Comparison of ENCODE assay signal across 1 cellular context in genomic region chr11:73258104-73258684, GRCh38.
TF ChIP-seq lines count a peak whose summit lies in the region.

No MANE protein-coding gene starts in this region.

TF ChIP-seq in A549, 52 proteins besides CTCF, POLR2A, EP300 and RAD21:
- TF ChIP-seq, protein P1, sequence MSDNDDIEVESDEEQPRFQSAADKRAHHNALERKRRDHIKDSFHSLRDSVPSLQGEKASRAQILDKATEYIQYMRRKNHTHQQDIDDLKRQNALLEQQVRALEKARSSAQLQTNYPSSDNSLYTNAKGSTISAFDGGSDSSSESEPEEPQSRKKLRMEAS (IDR thresholded peaks at IDR 0.05) = no peak
- TF ChIP-seq CBX2 (IDR thresholded peaks at IDR 0.05; ENCODE audit: borderline replicate concordance, low read depth) (no peak), NR3C1 (IDR thresholded peaks at IDR 0.05) (no peak), JUNB (IDR thresholded peaks at IDR 0.05) (no peak), FOXS1 (CRISPR knock-in tag; IDR thresholded peaks at IDR 0.05) (no peak), BCL3 (IDR thresholded peaks at IDR 0.05) (no peak), KDM1A (IDR thresholded peaks at IDR 0.05; ENCODE audit: low read depth) (no peak), EHMT2 (IDR thresholded peaks at IDR 0.05; ENCODE audit: low read depth) (no peak), SREBF2 (IDR thresholded peaks at IDR 0.05) (no peak)
- TF ChIP-seq, protein P2, sequence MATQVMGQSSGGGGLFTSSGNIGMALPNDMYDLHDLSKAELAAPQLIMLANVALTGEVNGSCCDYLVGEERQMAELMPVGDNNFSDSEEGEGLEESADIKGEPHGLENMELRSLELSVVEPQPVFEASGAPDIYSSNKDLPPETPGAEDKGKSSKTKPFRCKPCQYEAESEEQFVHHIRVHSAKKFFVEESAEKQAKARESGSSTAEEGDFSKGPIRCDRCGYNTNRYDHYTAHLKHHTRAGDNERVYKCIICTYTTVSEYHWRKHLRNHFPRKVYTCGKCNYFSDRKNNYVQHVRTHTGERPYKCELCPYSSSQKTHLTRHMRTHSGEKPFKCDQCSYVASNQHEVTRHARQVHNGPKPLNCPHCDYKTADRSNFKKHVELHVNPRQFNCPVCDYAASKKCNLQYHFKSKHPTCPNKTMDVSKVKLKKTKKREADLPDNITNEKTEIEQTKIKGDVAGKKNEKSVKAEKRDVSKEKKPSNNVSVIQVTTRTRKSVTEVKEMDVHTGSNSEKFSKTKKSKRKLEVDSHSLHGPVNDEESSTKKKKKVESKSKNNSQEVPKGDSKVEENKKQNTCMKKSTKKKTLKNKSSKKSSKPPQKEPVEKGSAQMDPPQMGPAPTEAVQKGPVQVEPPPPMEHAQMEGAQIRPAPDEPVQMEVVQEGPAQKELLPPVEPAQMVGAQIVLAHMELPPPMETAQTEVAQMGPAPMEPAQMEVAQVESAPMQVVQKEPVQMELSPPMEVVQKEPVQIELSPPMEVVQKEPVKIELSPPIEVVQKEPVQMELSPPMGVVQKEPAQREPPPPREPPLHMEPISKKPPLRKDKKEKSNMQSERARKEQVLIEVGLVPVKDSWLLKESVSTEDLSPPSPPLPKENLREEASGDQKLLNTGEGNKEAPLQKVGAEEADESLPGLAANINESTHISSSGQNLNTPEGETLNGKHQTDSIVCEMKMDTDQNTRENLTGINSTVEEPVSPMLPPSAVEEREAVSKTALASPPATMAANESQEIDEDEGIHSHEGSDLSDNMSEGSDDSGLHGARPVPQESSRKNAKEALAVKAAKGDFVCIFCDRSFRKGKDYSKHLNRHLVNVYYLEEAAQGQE (IDR thresholded peaks at IDR 0.05) = no peak
- TF ChIP-seq, protein P3, sequence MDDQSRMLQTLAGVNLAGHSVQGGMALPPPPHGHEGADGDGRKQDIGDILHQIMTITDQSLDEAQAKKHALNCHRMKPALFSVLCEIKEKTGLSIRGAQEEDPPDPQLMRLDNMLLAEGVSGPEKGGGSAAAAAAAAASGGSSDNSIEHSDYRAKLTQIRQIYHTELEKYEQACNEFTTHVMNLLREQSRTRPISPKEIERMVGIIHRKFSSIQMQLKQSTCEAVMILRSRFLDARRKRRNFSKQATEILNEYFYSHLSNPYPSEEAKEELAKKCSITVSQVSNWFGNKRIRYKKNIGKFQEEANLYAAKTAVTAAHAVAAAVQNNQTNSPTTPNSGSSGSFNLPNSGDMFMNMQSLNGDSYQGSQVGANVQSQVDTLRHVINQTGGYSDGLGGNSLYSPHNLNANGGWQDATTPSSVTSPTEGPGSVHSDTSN (IDR thresholded peaks at IDR 0.05) = no peak
